ENCODE assay signal across 8 cellular contexts in the genomic region with DNA sequence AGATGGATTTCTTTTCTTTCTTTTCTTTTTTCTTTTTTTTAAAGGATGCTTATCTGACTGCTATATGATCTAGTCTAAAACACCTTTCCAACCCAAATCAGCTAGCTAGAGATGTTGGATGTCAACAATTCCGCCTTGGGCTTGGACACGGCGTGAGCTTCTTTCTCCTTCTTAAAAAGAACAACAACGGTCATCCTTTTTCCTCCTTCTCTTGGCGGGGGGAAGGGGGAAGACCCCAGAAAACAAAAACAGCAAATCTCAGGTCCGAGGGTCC. TPM values are rescaled to one million over a fixed set of nuclear protein-coding genes. Genes with fewer than 3 reads are reported as not detected.
A peak's percentile ranks its signal among the peaks of the same experiment; 100 is the strongest.
DNase-seq lines count a peak whose midpoint lies in the region; ATAC-seq and TF ChIP-seq lines count a peak whose summit lies in the region.

No MANE protein-coding gene starts in this region.

- ATAC-seq in left cardiac atrium (no peak), GM21717 (IDR thresholded peaks at IDR 0.05; ENCODE audit: unreplicated experiment) (no peak), esophagus mucosa (no peak)
- ATAC-seq in central memory CD8-positive, alpha-beta T cell (replicated peaks; ENCODE audit: extremely low read depth, poor library complexity, severe bottlenecking) = no peak

- no peaks in the 10 kb centered on the region for H3K9me3 Mint-ChIP-seq in central memory CD8-positive, alpha-beta T cell

- H3K4me1 Mint-ChIP-seq in central memory CD8-positive, alpha-beta T cell = peaks cover 9% of the 10 kb centered on the region

- H3K27me3 Mint-ChIP-seq in central memory CD8-positive, alpha-beta T cell = peaks cover 83% of the 10 kb centered on the region

- peak overlapping the region; percentile 58 for H3K4me3 Mint-ChIP-seq in central memory CD8-positive, alpha-beta T cell

- H3K27me3 ChIP-seq in cardiac muscle cell = peaks cover 47% of the 10 kb centered on the region

- intact Hi-C loops in left cardiac atrium (cut with DNase I) = no loop called here

- DNase-seq in cardiac muscle cell (ENCODE audit: low read depth in 1 of 2, low spot score in 1 of 2) (no peak), left cardiac atrium (no peak), midbrain (lab: John Stamatoyannopoulos, UW) (peak; percentile 3), DMS 273 (lab: John Stamatoyannopoulos, UW; ENCODE audit: unreplicated experiment) (no peak)
- no peak for DNase-seq in central memory CD8-positive, alpha-beta T cell (ENCODE audit: low spot score in 2 of 2)

- 11% methylated on average over 6 of the region's 6 CpGs for WGBS in urinary bladder

- H3K36me3 ChIP-seq in cardiac muscle cell (no peaks in the 10 kb centered on the region), urinary bladder (ENCODE audit: insufficient read depth) (no peaks in the 10 kb centered on the region)

- H3K9me3 ChIP-seq in cardiac muscle cell (ENCODE audit: low read depth) = no peaks in the 10 kb centered on the region

- H3K27ac ChIP-seq in cardiac muscle cell (no peak overlapping the region), urinary bladder (ENCODE audit: low read depth) (peak overlapping the region; percentile 70)

- H3K4me1 ChIP-seq in cardiac muscle cell (ENCODE audit: low read depth) = peaks cover 8% of the 10 kb centered on the region
- H3K4me1 ChIP-seq in urinary bladder (ENCODE audit: insufficient read depth) = no peaks in the 10 kb centered on the region

- peaks cover 1% of the 10 kb centered on the region for H3K36me3 Mint-ChIP-seq in central memory CD8-positive, alpha-beta T cell (ENCODE audit: insufficient read depth)

- no peak for TF ChIP-seq CTCF in cardiac muscle cell (IDR thresholded peaks at IDR 0.05; ENCODE audit: low read depth, low read length)

- H3K4me3 ChIP-seq in cardiac muscle cell = peak overlapping the region; percentile 74
- peak overlapping the region; percentile 99 for H3K4me3 ChIP-seq in urinary bladder (ENCODE audit: low read depth, low read length)

- H3K27ac Mint-ChIP-seq in central memory CD8-positive, alpha-beta T cell (ENCODE audit: low read depth) = no peak overlapping the region

RNA-seq across cellular contexts. Expression of gene BEND7, which starts 1.0 kb away (rescaled TPM):
- 10.1 and 10.7 TPM in 2 replicates for total RNA-seq in cardiac muscle cell
- 10.8 and 12.2 TPM in 2 replicates for polyA plus RNA-seq in cardiac muscle cell
- 10 to 100 TPM; 16.2 to 17.9 TPM for total RNA-seq in left cardiac atrium
- 8.8 TPM for total RNA-seq in urinary bladder
- 8.0 TPM for polyA plus RNA-seq in urinary bladder
- 0.56 TPM for total RNA-seq in esophagus mucosa

RNA-seq across cellular contexts. Expression of gene PRPF18, which starts 59.0 kb away (rescaled TPM):
- total RNA-seq in cardiac muscle cell (12.9 and 17.3 TPM in 2 replicates), left cardiac atrium (10 to 100 TPM; 14.3 to 15.2 TPM), urinary bladder (44.4 TPM), esophagus mucosa (12.3 TPM)
- polyA plus RNA-seq in cardiac muscle cell (14.2 and 17.2 TPM in 2 replicates), urinary bladder (17.4 TPM)
